In genomic region chr4:84899616-84900015, GRCh38 we compare ENCODE assay signal across 28 cellular contexts.
"Had no signal": no experiment of that assay in that cellular context is flagged by ENCODE, and none has a peak within 500 bp of the region (broad histone marks: within the 10 kb centered on the region; RNA-seq: fewer than 3 reads in every experiment).

No MANE protein-coding gene starts in this region.

- H3K27ac ChIP-seq: neural progenitor cell, ovary, parathyroid adenoma, psoas muscle, skin epidermis, spleen, suprapubic skin, testis, tibial artery, transverse colon, upper lobe of right lung, uterus had no signal

- H3K27me3 ChIP-seq: neural progenitor cell, ovary, spleen, suprapubic skin, testis, tibial artery, transverse colon, upper lobe of right lung, uterus had no signal

- H3K4me3 ChIP-seq: neural progenitor cell, ovary, psoas muscle, skin epidermis, smooth muscle cell, spleen, suprapubic skin, testis, tibial artery, transverse colon, upper lobe of right lung, uterus had no signal

- H2AFZ ChIP-seq: neural progenitor cell, parathyroid adenoma had no signal

- ATAC-seq: natural killer cell; psoas muscle; right cardiac atrium; sciatic nerve; stimulated activated memory B cell treated with anti-CD40 and anti-IgM and Interleukin-4, amounts not matched to agents 10 μg/mL and 1 μg/mL and 100 μg/mL, for 72 hours; stimulated activated naive CD8-positive, alpha-beta T cell treated with anti-CD3 and anti-CD28 coated beads, Interleukin-15, amount 100 ng/mL, for 72 hours; stimulated activated naive CD8-positive, alpha-beta T cell treated with anti-CD3 and anti-CD28 coated beads, Interleukin-15, Interleukin-2, amounts not matched to agents 100 U/mL and 50 U/mL, for 24 hours; upper lobe of right lung had no signal

- H3K4me2 ChIP-seq: neural progenitor cell, smooth muscle cell had no signal

- H3K4me1 ChIP-seq: parathyroid adenoma, psoas muscle, suprapubic skin, testis, transverse colon, upper lobe of right lung had no signal

- H3K9ac ChIP-seq: neural progenitor cell, parathyroid adenoma had no signal

- DNase-seq: natural killer cell; occipital lobe; ovary; posterior cingulate gyrus; psoas muscle; right cardiac atrium; spleen; stimulated activated CD4-positive, alpha-beta T cell treated with anti-CD3 and anti-CD28 coated beads, Interleukin-12 subunit alpha, Interleukin-12 subunit beta, amount 100 ng/mL, for 4 hours; stimulated activated CD4-positive, alpha-beta T cell treated with anti-CD3 and anti-CD28 coated beads, Interleukin-1b, Interleukin-23, amount 100 ng/mL, for 48 hours; stimulated activated CD4-positive, alpha-beta T cell treated with anti-CD3 and anti-CD28 coated beads, Interleukin-4, amount 100 ng/mL, for 1 hour; stimulated activated CD4-positive, alpha-beta T cell treated with anti-CD3 and anti-CD28 coated beads, Interleukin-4, amount 100 ng/mL, for 4 hours; stimulated activated CD8-positive, alpha-beta memory T cell treated with anti-CD3 and anti-CD28 coated beads, Interleukin-4, amount 100 ng/mL, for 48 hours; stimulated activated naive CD4-positive, alpha-beta T cell; stimulated activated naive CD8-positive, alpha-beta T cell treated with anti-CD3 and anti-CD28 coated beads, Interleukin-15, amount 100 ng/mL, for 72 hours; stimulated activated naive CD8-positive, alpha-beta T cell treated with anti-CD3 and anti-CD28 coated beads, Interleukin-15, Interleukin-2, amounts not matched to agents 100 U/mL and 50 U/mL, for 24 hours; substantia nigra; testis; tibial artery; transverse colon; upper lobe of right lung; uterus had no signal

- H3K36me3 ChIP-seq: ovary, uterus had no signal

- H3K9me3 ChIP-seq: ovary, psoas muscle, spleen, suprapubic skin, testis, tibial artery, transverse colon, upper lobe of right lung, uterus had no signal
